In genomic region chr3:130967281-130967680, GRCh38 we compare ENCODE assay signal across 1 cellular context.
TF ChIP-seq lines count a peak whose summit lies in the region.

No MANE protein-coding gene starts in this region.

TF ChIP-seq in HepG2, 621 proteins besides CTCF, POLR2A, EP300 and RAD21:
- TF ChIP-seq JUN (CRISPR knock-in tag; IDR thresholded peaks at IDR 0.05): no peak
- peak; percentile 81 for TF ChIP-seq MAFF (IDR thresholded peaks at IDR 0.05; ENCODE audit: low read depth, low read length)
- peak; percentile 83 to 91 for TF ChIP-seq MAFK (conservative IDR thresholded peaks at IDR 0.05 in 1 of 2, IDR thresholded peaks at IDR 0.05 in 1 of 2; ENCODE audit: low read length in 2 of 2)
